Comparison of ENCODE assay signal across 1 cellular context in genomic region chr1:196896355-196896754, GRCh38.
TF ChIP-seq lines count a peak whose summit lies in the region.

No MANE protein-coding gene starts in this region.

TF ChIP-seq in HepG2, 621 proteins besides CTCF, POLR2A, EP300 and RAD21:
- TF ChIP-seq KAT2B (IDR thresholded peaks at IDR 0.05; ENCODE audit: borderline replicate concordance, low read depth, low read length) (no peak), NFKBIZ (CRISPR knock-in tag; IDR thresholded peaks at IDR 0.05) (no peak), ZNF350 (CRISPR knock-in tag; IDR thresholded peaks at IDR 0.05; ENCODE audit: borderline replicate concordance, low read depth) (no peak), NR3C1 (CRISPR knock-in tag; IDR thresholded peaks at IDR 0.05) (no peak), ZNF34 (CRISPR knock-in tag; IDR thresholded peaks at IDR 0.05; ENCODE audit: borderline replicate concordance) (no peak), SOX5 (CRISPR knock-in tag; IDR thresholded peaks at IDR 0.05; ENCODE audit: borderline replicate concordance) (peak; percentile 40), ZNF747 (CRISPR knock-in tag; IDR thresholded peaks at IDR 0.05; ENCODE audit: borderline replicate concordance) (no peak), SOX6 (IDR thresholded peaks at IDR 0.05) (no peak), SOX6 (CRISPR knock-in tag; IDR thresholded peaks at IDR 0.05) (peak; percentile 84), SOX13 (IDR thresholded peaks at IDR 0.05) (no peak), SOX13 (CRISPR knock-in tag; conservative IDR thresholded peaks at IDR 0.05 in 1 of 2, IDR thresholded peaks at IDR 0.05 in 1 of 2) (peak in 1 of 2 experiments; percentile 59; a peak in 1 of 4 replicates), ZNF407 (CRISPR knock-in tag; IDR thresholded peaks at IDR 0.05; ENCODE audit: not compliant biosample characterization) (no peak), ELF4 (CRISPR knock-in tag; IDR thresholded peaks at IDR 0.05; ENCODE audit: borderline replicate concordance) (no peak)
